In the genomic region with DNA sequence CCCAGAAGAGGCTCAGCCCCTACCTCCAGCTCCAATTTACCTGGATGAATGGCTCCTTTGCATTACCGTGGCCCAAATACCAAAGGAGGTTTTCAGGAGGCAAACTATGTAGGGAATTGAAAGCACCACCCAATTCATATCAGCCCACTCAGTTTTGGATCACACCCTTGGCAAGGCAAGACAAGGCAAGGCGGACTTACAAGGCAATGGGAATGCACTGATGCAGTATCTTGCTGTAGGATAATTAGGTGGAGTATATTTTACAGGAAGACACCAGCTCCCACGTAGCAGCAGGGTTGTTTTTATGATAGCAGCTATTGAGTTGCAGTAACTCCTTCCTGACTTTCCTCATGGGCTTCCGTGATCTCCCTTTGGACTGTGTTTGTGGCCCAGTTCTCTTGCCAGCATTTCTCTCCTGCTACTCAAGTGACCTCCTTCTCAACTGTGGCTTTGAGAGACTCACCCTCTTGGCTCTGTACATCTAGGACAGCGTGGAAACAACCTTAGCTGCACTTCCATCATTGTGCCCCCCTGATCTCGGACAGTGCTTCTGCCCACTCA, we compare ENCODE assay signal across 23 cellular contexts.
"Had no signal": no experiment of that assay in that cellular context is flagged by ENCODE, and none has a peak within 500 bp of the region (broad histone marks: within the 10 kb centered on the region; RNA-seq: fewer than 3 reads in every experiment).

No MANE protein-coding gene starts in this region.

- H3K4me3 ChIP-seq: adrenal gland, ascending aorta, neural progenitor cell, smooth muscle cell, stomach, tibial artery had no signal

- ATAC-seq: naive thymus-derived CD8-positive, alpha-beta T cell; stimulated activated naive B cell treated with anti-CD40 and anti-IgM and Interleukin-4, amounts not matched to agents 10 μg/mL and 1 μg/mL and 100 μg/mL, for 72 hours; T-helper 17 cell had no signal

- H3K27me3 ChIP-seq: adrenal gland, ascending aorta, brain microvascular endothelial cell, neural progenitor cell, stomach, tibial artery had no signal

- DNase-seq: activated CD4-positive, alpha-beta memory T cell treated with anti-CD3 and anti-CD28 coated beads for 36 hours; activated CD4-positive, alpha-beta T cell treated with anti-CD3 and anti-CD28 coated beads, Interleukin-2, amount 10 ng/mL, durations not matched to agents 24 days and 14 days; activated CD4-positive, CD25-positive, alpha-beta regulatory T cell treated with anti-CD3 and anti-CD28 coated beads, Interleukin-2, amount 50 U/mL, for 72 hours; activated CD8-positive, alpha-beta memory T cell treated with anti-CD3 and anti-CD28 coated beads, Interleukin-2, amount 50 U/mL, for 4 hours; activated effector memory CD4-positive, alpha-beta T cell treated with anti-CD3 and anti-CD28 coated beads, Interleukin-2, amount 50 U/mL, for 16 hours; activated naive CD4-positive, alpha-beta T cell treated with anti-CD3 and anti-CD28 coated beads for 36 hours; activated naive CD8-positive, alpha-beta T cell treated with anti-CD3 and anti-CD28 coated beads for 36 hours; activated T-cell treated with anti-CD3 and anti-CD28 coated beads, Interleukin-2, amount 50 U/mL, for 1 hour; adrenal gland; brain microvascular endothelial cell; caudate nucleus; foreskin melanocyte; kidney glomerular epithelial cell; naive thymus-derived CD8-positive, alpha-beta T cell; stimulated activated CD4-positive, alpha-beta T cell treated with anti-CD3 and anti-CD28 coated beads, Interleukin-2, amount 100 ng/mL, for 24 hours; stimulated activated naive B cell treated with anti-CD40 and anti-IgM and Interleukin-4, amounts not matched to agents 10 μg/mL and 1 μg/mL and 100 μg/mL, for 72 hours; stomach; T-helper 17 cell; T1000; tibial artery had no signal

- H3K36me3 ChIP-seq: adrenal gland, ascending aorta, brain microvascular endothelial cell, neural progenitor cell, stomach, tibial artery had no signal

- H3K4me1 ChIP-seq: adrenal gland, ascending aorta, neural progenitor cell, stomach, tibial artery had no signal

- H3K9me3 ChIP-seq: adrenal gland, ascending aorta, stomach, tibial artery had no signal

- H3K27ac ChIP-seq: adrenal gland, ascending aorta, neural progenitor cell, stomach, tibial artery had no signal
